ENCODE assay signal across 11 cellular contexts in the genomic region with DNA sequence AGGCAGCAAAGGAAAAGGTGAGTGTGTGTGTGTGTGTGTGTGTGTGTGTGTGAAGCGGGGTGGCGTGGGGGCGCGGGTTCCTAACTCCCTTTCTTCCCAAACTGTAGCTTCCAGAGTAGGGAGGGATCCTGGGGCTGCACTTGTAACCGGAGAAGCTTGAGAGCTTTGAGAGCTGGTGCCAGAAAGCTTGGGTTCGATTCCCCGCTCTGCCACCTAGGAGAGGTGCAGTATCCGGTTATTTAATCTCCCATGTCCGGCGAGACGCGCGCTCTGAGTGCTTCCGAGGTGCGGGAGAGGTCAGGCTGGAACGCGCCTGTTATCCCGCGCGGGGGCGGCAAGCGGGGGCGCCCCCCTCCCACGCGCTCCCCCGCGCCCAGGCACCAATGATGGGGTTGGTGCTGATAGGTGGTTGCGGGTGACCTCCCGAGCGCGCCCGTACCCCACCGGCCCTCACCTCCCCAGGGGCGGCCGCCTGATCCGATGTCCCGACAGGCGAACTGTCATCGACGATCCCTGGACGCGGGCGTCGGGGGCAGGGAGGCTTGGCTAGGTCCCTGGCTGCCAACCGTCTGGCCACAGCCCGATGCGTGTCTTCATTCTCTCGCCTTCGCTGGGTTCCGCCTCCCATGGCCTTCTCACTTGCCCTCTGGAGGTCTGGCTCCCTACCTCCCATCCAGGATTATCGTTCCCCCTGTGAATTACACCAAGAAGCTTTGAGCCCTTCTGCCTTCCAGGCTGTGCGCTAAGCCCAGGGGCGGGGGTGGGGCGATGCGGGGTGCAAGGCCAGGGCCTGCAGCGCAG. TPM values are rescaled to one million over a fixed set of nuclear protein-coding genes. Genes with fewer than 3 reads are reported as not detected.
DNase-seq lines count a peak whose midpoint lies in the region; ATAC-seq, FAIRE-seq and TF ChIP-seq lines count a peak whose summit lies in the region.
"Had no signal": no experiment of that assay in that cellular context is flagged by ENCODE, and none has a peak within 500 bp of the region (broad histone marks: within the 10 kb centered on the region; RNA-seq: fewer than 3 reads in every experiment).

No MANE protein-coding gene starts in this region.

- ATAC-seq in RWPE2 (ENCODE audit: low read depth), result no peak
- peak; percentile 49 for ATAC-seq in Right ventricle myocardium superior (ENCODE audit: poor library complexity)
- ATAC-seq in omental fat pad (ENCODE audit: low FRiP score), result peak; percentile 48
- ATAC-seq in GM19463 (IDR thresholded peaks at IDR 0.05; ENCODE audit: unreplicated experiment), result no peak
- ATAC-seq in HG03521 (IDR thresholded peaks at IDR 0.05; ENCODE audit: unreplicated experiment), result no peak
- no peak for ATAC-seq in GM18517 (IDR thresholded peaks at IDR 0.05; ENCODE audit: unreplicated experiment)

- no peak for FAIRE-seq in urothelium cell line (lab: Jason Lieb, UNC)
- FAIRE-seq: kidney had no signal

- TF ChIP-seq CTCF in RWPE2 (IDR thresholded peaks at IDR 0.05; ENCODE audit: poor library complexity, severe bottlenecking) (no peak), omental fat pad (IDR thresholded peaks at IDR 0.05) (no peak)

- H3K36me3 ChIP-seq in RWPE2 (ENCODE audit: low read depth), result no peaks in the 10 kb centered on the region

- peaks cover 5% of the 10 kb centered on the region for H3K4me1 ChIP-seq in RWPE2 (ENCODE audit: insufficient read depth, poor library complexity, severe bottlenecking)

- no peak overlapping the region for H3K4me3 ChIP-seq in RWPE2 (ENCODE audit: severe bottlenecking)

- intact Hi-C loops in Right ventricle myocardium superior (cut with DNase I), result no loop called here

- H3K27ac ChIP-seq in RWPE2 (ENCODE audit: poor library complexity, severe bottlenecking), result no peak overlapping the region

- H3K27me3 ChIP-seq in RWPE2 (ENCODE audit: insufficient read depth, poor library complexity, severe bottlenecking), result no peaks in the 10 kb centered on the region

- H3K9me3 ChIP-seq in RWPE2 (ENCODE audit: severe bottlenecking), result no peaks in the 10 kb centered on the region

- DNase-seq in CD1c-positive myeloid dendritic cell (ENCODE audit: extremely low spot score), result peak; percentile 54
- peak; percentile 65 for DNase-seq in RWPE2 (ENCODE audit: low spot score)
- DNase-seq in Right ventricle myocardium superior, result peak; percentile 47
- DNase-seq in omental fat pad (ENCODE audit: low spot score), result no peak
- no peak for DNase-seq in urothelium cell line (ENCODE audit: low spot score)
- DNase-seq: activated naive CD4-positive, alpha-beta T cell treated with Interleukin-2 at 50 U/mL for 16 hours; kidney; SHP77 treated with DMSO at 0.1 percent for 48 hours had no signal

RNA-seq across cellular contexts. Expression of gene RACGAP1, which starts 7.4 kb away (rescaled TPM):
- total RNA-seq in Right ventricle myocardium superior (5.6 TPM), omental fat pad (10 to 100 TPM in 2 of 4 donors, 1 to 10 TPM in 2; 5.2 to 15.3 (median 8.5) TPM)

RNA-seq across cellular contexts. Expression of gene ASIC1, which starts 24.7 kb away (rescaled TPM):
- total RNA-seq in Right ventricle myocardium superior (1.6 TPM), omental fat pad (1 to 10 TPM in 3 of 4 donors, under 1 TPM in 1; 0.69 to 3.8 (median 1.4) TPM)

RNA-seq across cellular contexts. Expression of gene SMARCD1, which starts 52.4 kb away (rescaled TPM):
- total RNA-seq in Right ventricle myocardium superior (14.3 TPM), omental fat pad (10 to 100 TPM; 47.7 to 80.8 (median 57.3) TPM)

RNA-seq across cellular contexts. Expression of gene AQP6, which starts 60.0 kb away (rescaled TPM):
- not detected for total RNA-seq in Right ventricle myocardium superior
- under 1 TPM in 1 of 4 donors, not detected in 3; 0.56 TPM for total RNA-seq in omental fat pad

Comparison
In these comparisons a context has a peak if more than half of its experiments do, and no peak if none do; other contexts are left out.
1. DNase-seq: peak in CD1c-positive myeloid dendritic cell (single experiment), RWPE2 (single experiment) and Right ventricle myocardium superior (single experiment); none in omental fat pad (single experiment) and urothelium cell line (single experiment).
2. ATAC-seq: peak in Right ventricle myocardium superior (single experiment) and omental fat pad (single experiment); none in RWPE2 (single experiment), GM19463 (single experiment), HG03521 (single experiment) and GM18517 (single experiment).